Comparison of ENCODE assay signal across 1 cellular context in the genomic region with DNA sequence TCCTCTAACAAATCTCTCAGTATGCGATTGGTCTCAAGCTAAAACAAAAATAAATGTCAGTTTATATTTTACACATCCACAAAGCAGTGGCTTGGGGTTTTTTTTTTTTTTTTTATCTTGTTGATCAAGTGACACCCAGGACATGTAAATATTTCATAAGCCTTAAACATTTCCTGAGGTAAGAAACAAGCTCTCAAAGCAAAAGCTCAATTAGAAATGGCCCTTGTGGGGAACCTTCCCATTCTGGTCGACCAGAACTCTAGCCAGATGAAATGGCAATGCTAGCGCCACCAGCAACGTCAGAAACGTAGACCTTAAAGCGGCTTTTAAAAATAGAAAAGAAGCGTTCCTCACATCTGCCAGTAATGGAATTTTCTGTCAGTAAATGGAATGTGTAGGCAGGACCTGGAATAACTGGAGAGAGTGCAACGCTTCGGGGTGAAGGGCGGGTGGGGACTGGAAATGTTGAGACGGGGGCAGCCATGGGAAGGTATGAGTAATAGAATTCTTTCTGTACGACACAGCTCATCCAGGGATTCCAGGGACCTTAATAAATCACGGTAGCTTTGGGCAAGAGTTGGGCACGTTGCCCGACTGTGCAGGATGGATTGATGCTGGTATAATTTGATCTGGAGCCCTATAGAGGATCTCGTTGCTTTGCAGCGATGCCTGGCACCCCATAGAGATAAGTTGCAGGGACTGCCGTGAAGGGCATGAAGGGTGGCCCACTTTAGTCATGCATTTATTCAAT.
TF ChIP-seq lines count a peak whose summit lies in the region.

No MANE protein-coding gene starts in this region.

TF ChIP-seq in IMR-90, 13 proteins besides CTCF, POLR2A, EP300 and RAD21 (continued from another document):
- TF ChIP-seq FOS (IDR thresholded peaks at IDR 0.05; ENCODE audit: low read depth, low read length) (peak; percentile 57), RCOR1 (IDR thresholded peaks at IDR 0.05; ENCODE audit: insufficient replicate concordance, low read length) (no peak), NFE2L2 (IDR thresholded peaks at IDR 0.05; ENCODE audit: low read depth, low read length) (no peak), MAZ (IDR thresholded peaks at IDR 0.05; ENCODE audit: borderline replicate concordance, low read depth, low read length) (peak; percentile 26; the same call in 1 of the 2 replicates), MXI1 (IDR thresholded peaks at IDR 0.05; ENCODE audit: borderline replicate concordance, low read depth, low read length) (no peak)
TF ChIP-seq in IMR-90: peak in this region for 3.
